In the genomic region with DNA sequence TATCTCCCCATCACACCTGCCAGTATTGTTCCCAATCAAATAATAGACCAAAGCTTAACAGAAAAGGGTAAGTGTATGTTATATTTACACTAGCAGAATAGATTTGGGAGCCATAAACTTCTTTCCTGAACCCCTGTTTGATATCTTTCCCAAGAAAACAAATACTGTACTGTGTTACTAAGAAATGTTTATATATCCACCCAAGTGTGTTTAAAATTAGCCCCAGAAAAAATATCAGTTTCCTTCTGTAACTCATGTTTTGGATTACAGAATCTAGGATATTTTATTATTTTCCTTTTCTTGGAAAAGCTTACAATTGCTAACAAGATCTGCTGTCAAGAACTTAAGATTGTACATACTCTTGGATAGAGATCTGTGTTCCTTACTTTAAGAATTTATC, we compare ENCODE assay signal across 13 cellular contexts.
DNase-seq lines count a peak whose midpoint lies in the region; ATAC-seq lines count a peak whose summit lies in the region.
"Had no signal": no experiment of that assay in that cellular context is flagged by ENCODE, and none has a peak within 500 bp of the region (broad histone marks: within the 10 kb centered on the region; RNA-seq: fewer than 3 reads in every experiment).

No MANE protein-coding gene starts in this region.

- no peaks in the 10 kb centered on the region for H3K9me3 ChIP-seq in adipocyte (ENCODE audit: control insufficient read depth, low read length)
- H3K9me3 ChIP-seq: Caco-2 had no signal

- no peak overlapping the region for H3K4me3 ChIP-seq in adipocyte (ENCODE audit: low read length)
- H3K4me3 ChIP-seq: GM23338 had no signal

- H3K9ac ChIP-seq in adipocyte (ENCODE audit: low read length): no peak overlapping the region

- no peaks in the 10 kb centered on the region for H3K36me3 ChIP-seq in adipocyte (ENCODE audit: control insufficient read depth, insufficient read depth, low read length, severe bottlenecking)

- H3K4me1 ChIP-seq in adipocyte (ENCODE audit: control insufficient read depth, insufficient read depth, low read length): no peaks in the 10 kb centered on the region
- H3K4me1 ChIP-seq: Caco-2 had no signal

- ATAC-seq in GM19463 (IDR thresholded peaks at IDR 0.05; ENCODE audit: unreplicated experiment): no peak
- ATAC-seq: GM23338 had no signal

- DNase-seq in adipocyte (ENCODE audit: low read depth) (peak; percentile 24), dedifferentiated amniotic fluid mesenchymal stem cell (ENCODE audit: extremely low spot score) (peak; percentile 24), left kidney (ENCODE audit: low read depth, low spot score) (peak; percentile 46), NCI-H2029 (lab: John Stamatoyannopoulos, UW) (no peak), NCI-H1048 (lab: John Stamatoyannopoulos, UW) (no peak)
- DNase-seq: ACHN; AML-193; Caco-2; CD4-positive, alpha-beta T cell; DMS53; HCEC 1CT had no signal

- no peaks in the 10 kb centered on the region for H3K27me3 ChIP-seq in adipocyte (replicated peaks; ENCODE audit: control insufficient read depth, insufficient read depth, low read length)

Comparison
In these comparisons a context has a peak if more than half of its experiments do, and no peak if none do; other contexts are left out.
1. DNase-seq: peak in adipocyte (single experiment), dedifferentiated amniotic fluid mesenchymal stem cell (single experiment) and left kidney (single experiment); none in NCI-H2029 (single experiment) and NCI-H1048 (single experiment).